Comparison of ENCODE assay signal across 8 cellular contexts in genomic region chr4:77819836-77820679, GRCh38. TPM values are rescaled to one million over a fixed set of nuclear protein-coding genes. Genes with fewer than 3 reads are reported as not detected.
A peak's percentile ranks its signal among the peaks of the same experiment; 100 is the strongest.
DNase-seq lines count a peak whose midpoint lies in the region; ATAC-seq, FAIRE-seq and TF ChIP-seq lines count a peak whose summit lies in the region.

No MANE protein-coding gene starts in this region.

- intact Hi-C loops in adrenal gland (cut with DNase I), result loop anchor here in 1 of 2 donors (10.0 kb wide), 2 partner anchors 45 to 195 kb away; partner anchors contain the start of gene MRPL1
- intact Hi-C loops in left cardiac atrium (cut with DNase I), result loop anchor here in 1 of 2 donors (2.0 kb wide), 1 partner anchor 41 kb away; no protein-coding TSS in a partner anchor
- intact Hi-C loops in psoas muscle (cut with DNase I), result loop anchor here (1.0 to 5.0 kb wide), 3 partner anchors 37 to 43 kb away; partner anchors contain the start of gene MRPL1 (in 1 of the 2)

- H3K4me3 ChIP-seq in adrenal gland (peak overlapping the region; percentile 43 to 96 (median 72)), psoas muscle (peak overlapping the region; percentile 86)

- H3K9me3 ChIP-seq in adrenal gland (replicated peaks in 1 of 3) (no peaks in the 10 kb centered on the region), psoas muscle (no peaks in the 10 kb centered on the region)

- WGBS in adrenal gland, 4 donors, result 0 to 1% (median 1%) methylated on average over 48 to 82 of the region's 82 CpGs
- WGBS in psoas muscle, 3 donors, result 0% methylated on average over 54 to 82 of the region's 82 CpGs

- H3K27ac ChIP-seq in adrenal gland (peak overlapping the region; percentile 82 to 99 (median 97)), psoas muscle (peak overlapping the region; percentile 96)

- TF ChIP-seq CTCF in adrenal gland (IDR thresholded peaks at IDR 0.05) (peak in 1 of 6 experiments; percentile 13), psoas muscle (IDR thresholded peaks at IDR 0.05) (no peak)

- peak; percentile 75 for DNase-seq in GM12891 (ENCODE audit: insufficient read length, low spot score)
- peak; percentile 67 for DNase-seq in NCI-H128 (lab: John Stamatoyannopoulos, UW; ENCODE audit: unreplicated experiment)
- DNase-seq in T follicular helper cell (ENCODE audit: low read depth), result peak; percentile 94
- DNase-seq in adrenal gland, result peak; percentile 88 to 96 (median 92)
- DNase-seq in left cardiac atrium, result peak; percentile 93
- DNase-seq in psoas muscle, result peak; percentile 92 to 96
- peak; percentile 91 for DNase-seq in urothelium cell line (ENCODE audit: low spot score)

- peak; percentile 83 for ATAC-seq in HG02759 (IDR thresholded peaks at IDR 0.05; ENCODE audit: unreplicated experiment)
- ATAC-seq in left cardiac atrium, result peak; percentile 90 to 93
- peak; percentile 93 to 96 (median 95) for ATAC-seq in psoas muscle

- H3K36me3 ChIP-seq in adrenal gland (replicated peaks in 1 of 2) (no peaks in the 10 kb centered on the region), psoas muscle (ENCODE audit: insufficient read depth in 1 of 2, low read depth in 1 of 2) (no peaks in the 10 kb centered on the region)

- peak; percentile 32; the same call in 1 of the 2 replicates for TF ChIP-seq POLR2A in GM12891 (IDR thresholded peaks at IDR 0.05; ENCODE audit: low read depth, low read length)
- TF ChIP-seq POLR2A in adrenal gland (IDR thresholded peaks at IDR 0.05), result peak; percentile 27 to 78

- H3K4me1 ChIP-seq in adrenal gland (replicated peaks in 1 of 2) (peaks cover 10 to 45% of the 10 kb centered on the region in 2 donors), psoas muscle (peaks cover 50% of the 10 kb centered on the region)

- FAIRE-seq in GM12891 (lab: Jason Lieb, UNC) (peak; percentile 95), urothelium cell line (lab: Jason Lieb, UNC) (peak; percentile 74)

- H3K27me3 ChIP-seq in adrenal gland, result no peaks in the 10 kb centered on the region
- H3K27me3 ChIP-seq in psoas muscle (ENCODE audit: insufficient read depth in 3 of 3, low read length in 2 of 3), result no peaks in the 10 kb centered on the region

TF ChIP-seq in GM12891, 5 proteins besides CTCF, POLR2A, EP300 and RAD21:
- TF ChIP-seq POLR2AphosphoS5 (IDR thresholded peaks at IDR 0.05; ENCODE audit: low read depth, low read length) (no peak), TAF1 (IDR thresholded peaks at IDR 0.05; ENCODE audit: low read depth, low read length) (no peak; the same call in 1 of the 2 replicates), SPI1 (IDR thresholded peaks at IDR 0.05; ENCODE audit: low read depth, low read length) (no peak), POU2F2 (IDR thresholded peaks at IDR 0.05; ENCODE audit: low read depth, low read length) (no peak), PAX5 (IDR thresholded peaks at IDR 0.05; ENCODE audit: insufficient read depth, low read length, severe bottlenecking) (no peak)

RNA-seq across cellular contexts. Expression of gene CNOT6L, which starts 0.9 kb away (rescaled TPM):
- 1.1 TPM for polyA plus RNA-seq in GM12891 (2012; ENCODE audit: low read depth, missing spikeins)
- total RNA-seq in adrenal gland, result 10 to 100 TPM; 12.1 to 50.9 (median 42.1) TPM
- 10 to 100 TPM in 1 of 3 donors, 1 to 10 TPM in 2; 4.0 to 20.2 (median 4.8) TPM for polyA plus RNA-seq in adrenal gland
- 10 to 100 TPM; 24.1 to 26.0 TPM for total RNA-seq in left cardiac atrium
- 10 to 100 TPM; 18.0 to 23.3 (median 20.2) TPM for total RNA-seq in psoas muscle
- polyA plus RNA-seq in psoas muscle, result 1 to 10 TPM; 2.6 to 6.9 (median 3.5) TPM

RNA-seq across cellular contexts. Expression of gene MRPL1, which starts 42.6 kb away (rescaled TPM):
- polyA plus RNA-seq in GM12891 (2012; ENCODE audit: low read depth, missing spikeins), result 31.5 TPM
- 10 to 100 TPM; 14.3 to 35.1 (median 24.6) TPM for total RNA-seq in adrenal gland
- polyA plus RNA-seq in adrenal gland, result 10 to 100 TPM; 36.7 to 49.4 (median 42.4) TPM
- 10 to 100 TPM; 32.8 to 41.9 TPM for total RNA-seq in left cardiac atrium
- 10 to 100 TPM; 28.1 to 49.9 (median 37.8) TPM for total RNA-seq in psoas muscle
- 10 to 100 TPM; 34.1 to 64.6 (median 43.4) TPM for polyA plus RNA-seq in psoas muscle

Comparison
In these comparisons a context has a peak if more than half of its experiments do, and no peak if none do; other contexts are left out.
1. Peak in every context shown above with its lines: DNase-seq, ATAC-seq, H3K4me3 ChIP-seq and H3K27ac ChIP-seq.